ENCODE assay signal across 1 cellular context in the genomic region with DNA sequence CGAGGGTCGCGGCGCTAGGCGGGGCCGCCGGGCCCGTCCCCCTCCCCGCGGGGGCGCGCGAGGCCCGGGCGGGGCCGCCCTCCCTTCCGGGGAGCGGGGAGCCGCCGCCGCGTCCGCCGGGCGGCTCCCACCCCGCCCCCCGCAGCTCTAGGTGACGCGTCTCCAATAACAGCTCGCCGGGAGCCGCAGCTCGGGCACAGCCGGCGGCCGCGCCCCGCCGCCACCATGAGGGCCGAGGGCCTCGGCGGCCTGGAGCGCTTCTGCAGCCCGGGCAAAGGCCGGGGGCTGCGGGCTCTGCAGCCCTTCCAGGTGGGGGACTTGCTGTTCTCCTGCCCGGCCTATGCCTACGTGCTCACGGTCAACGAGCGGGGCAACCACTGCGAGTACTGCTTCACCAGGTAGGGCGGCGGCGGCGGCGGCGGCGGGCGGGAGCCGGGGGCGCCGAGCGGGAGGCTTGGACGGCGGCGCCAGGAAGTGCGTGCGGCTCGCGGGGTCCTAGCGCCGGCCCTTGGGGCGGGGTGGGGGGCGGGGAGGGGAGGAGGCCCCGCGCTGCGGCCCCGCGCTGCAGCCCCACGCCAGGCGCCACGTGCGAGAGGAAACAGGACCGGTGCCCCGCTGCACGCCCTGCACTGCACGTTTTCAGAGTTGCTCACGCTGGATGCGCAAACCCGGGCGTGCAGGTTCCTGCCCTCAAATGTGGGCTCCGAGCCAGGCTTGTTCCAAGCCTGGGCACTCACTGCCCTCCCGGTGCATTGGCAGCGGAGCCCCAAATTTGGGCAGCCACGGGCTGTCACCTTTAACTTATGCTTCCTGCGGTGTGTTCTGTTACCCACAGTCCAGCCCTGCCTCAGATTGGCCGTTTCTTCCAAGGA.
TF ChIP-seq lines count a peak whose summit lies in the region.

A gene with protein sequence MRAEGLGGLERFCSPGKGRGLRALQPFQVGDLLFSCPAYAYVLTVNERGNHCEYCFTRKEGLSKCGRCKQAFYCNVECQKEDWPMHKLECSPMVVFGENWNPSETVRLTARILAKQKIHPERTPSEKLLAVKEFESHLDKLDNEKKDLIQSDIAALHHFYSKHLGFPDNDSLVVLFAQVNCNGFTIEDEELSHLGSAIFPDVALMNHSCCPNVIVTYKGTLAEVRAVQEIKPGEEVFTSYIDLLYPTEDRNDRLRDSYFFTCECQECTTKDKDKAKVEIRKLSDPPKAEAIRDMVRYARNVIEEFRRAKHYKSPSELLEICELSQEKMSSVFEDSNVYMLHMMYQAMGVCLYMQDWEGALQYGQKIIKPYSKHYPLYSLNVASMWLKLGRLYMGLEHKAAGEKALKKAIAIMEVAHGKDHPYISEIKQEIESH (plus strand): TSS at position 130 of the 872 bp plus-strand sequence. CDS start 96 bp downstream, at position 226.

TF ChIP-seq in HEK293, 187 proteins besides CTCF, POLR2A, EP300 and RAD21 (continued from another document and continues in another):
- TF ChIP-seq GLI2 (tag by site-specific recombination; IDR thresholded peaks at IDR 0.05; ENCODE audit: borderline replicate concordance, low read depth) (no peak), ZNF544 (tag by site-specific recombination; IDR thresholded peaks at IDR 0.05) (no peak), ZNF157 (tag by site-specific recombination; IDR thresholded peaks at IDR 0.05) (no peak), ZNF248 (tag by site-specific recombination; IDR thresholded peaks at IDR 0.05) (no peak), WT1 (tag by site-specific recombination; IDR thresholded peaks at IDR 0.05) (peak; percentile 10; the same call in 1 of the 2 replicates), EGR2 (tag by site-specific recombination; IDR thresholded peaks at IDR 0.05; ENCODE audit: low read depth) (no peak), ZNF19 (tag by site-specific recombination; IDR thresholded peaks at IDR 0.05; ENCODE audit: low read depth) (no peak), KLF8 (tag by site-specific recombination; IDR thresholded peaks at IDR 0.05) (peak; percentile 55; the same call in 1 of the 2 replicates), ZNF585B (tag by site-specific recombination; IDR thresholded peaks at IDR 0.05) (no peak), ZNF174 (tag by site-specific recombination; IDR thresholded peaks at IDR 0.05) (no peak), OSR2 (tag by site-specific recombination; IDR thresholded peaks at IDR 0.05) (no peak), ZNF768 (tag by site-specific recombination; IDR thresholded peaks at IDR 0.05) (no peak), ZNF555 (tag by site-specific recombination; conservative IDR thresholded peaks at IDR 0.05) (no peak), ZNF23 (tag by site-specific recombination; IDR thresholded peaks at IDR 0.05; ENCODE audit: borderline replicate concordance) (no peak), ZSCAN23 (tag by site-specific recombination; IDR thresholded peaks at IDR 0.05) (no peak), ZNF48 (tag by site-specific recombination; IDR thresholded peaks at IDR 0.05) (no peak), ZNF623 (tag by site-specific recombination; IDR thresholded peaks at IDR 0.05) (no peak), ZNF24 (tag by site-specific recombination; IDR thresholded peaks at IDR 0.05) (no peak), ZNF571 (tag by site-specific recombination; IDR thresholded peaks at IDR 0.05) (no peak), ZNF266 (tag by site-specific recombination; IDR thresholded peaks at IDR 0.05; ENCODE audit: low read depth) (no peak), SETDB1 (IDR thresholded peaks at IDR 0.05; ENCODE audit: insufficient read length, low read length) (no peak), SALL2 (tag by site-specific recombination; IDR thresholded peaks at IDR 0.05; ENCODE audit: borderline replicate concordance) (no peak), FEZF1 (tag by site-specific recombination; IDR thresholded peaks at IDR 0.05) (no peak), ZNF621 (tag by site-specific recombination; IDR thresholded peaks at IDR 0.05) (no peak), SP7 (tag by site-specific recombination; IDR thresholded peaks at IDR 0.05) (0 out of 2 replicates have a peak, but pooled peaks have one; percentile 16), ZNF394 (tag by site-specific recombination; IDR thresholded peaks at IDR 0.05; ENCODE audit: borderline replicate concordance) (no peak), ZNF529 (tag by site-specific recombination; IDR thresholded peaks at IDR 0.05; ENCODE audit: insufficient replicate concordance) (no peak), HOXD13 (CRISPR knock-in tag; IDR thresholded peaks at IDR 0.05; ENCODE audit: borderline replicate concordance) (no peak), ZFP41 (tag by site-specific recombination; IDR thresholded peaks at IDR 0.05; ENCODE audit: borderline replicate concordance) (no peak), ZBTB20 (tag by site-specific recombination; IDR thresholded peaks at IDR 0.05) (peak; percentile 73; the same call in 1 of the 2 replicates), ZNF837 (tag by site-specific recombination; IDR thresholded peaks at IDR 0.05) (no peak), YY1 (tag by site-specific recombination; IDR thresholded peaks at IDR 0.05) (no peak; the same call in 1 of the 2 replicates), ZNF202 (tag by site-specific recombination; IDR thresholded peaks at IDR 0.05; ENCODE audit: borderline replicate concordance) (no peak), BCL11A (tag by site-specific recombination; IDR thresholded peaks at IDR 0.05; ENCODE audit: low read depth) (no peak), ZNF16 (tag by site-specific recombination; IDR thresholded peaks at IDR 0.05; ENCODE audit: low read depth) (no peak), SCRT2 (tag by site-specific recombination; IDR thresholded peaks at IDR 0.05) (no peak), ZNF302 (tag by site-specific recombination; IDR thresholded peaks at IDR 0.05; ENCODE audit: low read depth) (no peak), ZNF560 (tag by site-specific recombination; IDR thresholded peaks at IDR 0.05; ENCODE audit: borderline replicate concordance) (peak; percentile 62; the same call in 1 of the 2 replicates), ZFP69B (tag by site-specific recombination; IDR thresholded peaks at IDR 0.05) (no peak), ZSCAN16 (tag by site-specific recombination; IDR thresholded peaks at IDR 0.05) (no peak)
- TF ChIP-seq, protein P1, sequence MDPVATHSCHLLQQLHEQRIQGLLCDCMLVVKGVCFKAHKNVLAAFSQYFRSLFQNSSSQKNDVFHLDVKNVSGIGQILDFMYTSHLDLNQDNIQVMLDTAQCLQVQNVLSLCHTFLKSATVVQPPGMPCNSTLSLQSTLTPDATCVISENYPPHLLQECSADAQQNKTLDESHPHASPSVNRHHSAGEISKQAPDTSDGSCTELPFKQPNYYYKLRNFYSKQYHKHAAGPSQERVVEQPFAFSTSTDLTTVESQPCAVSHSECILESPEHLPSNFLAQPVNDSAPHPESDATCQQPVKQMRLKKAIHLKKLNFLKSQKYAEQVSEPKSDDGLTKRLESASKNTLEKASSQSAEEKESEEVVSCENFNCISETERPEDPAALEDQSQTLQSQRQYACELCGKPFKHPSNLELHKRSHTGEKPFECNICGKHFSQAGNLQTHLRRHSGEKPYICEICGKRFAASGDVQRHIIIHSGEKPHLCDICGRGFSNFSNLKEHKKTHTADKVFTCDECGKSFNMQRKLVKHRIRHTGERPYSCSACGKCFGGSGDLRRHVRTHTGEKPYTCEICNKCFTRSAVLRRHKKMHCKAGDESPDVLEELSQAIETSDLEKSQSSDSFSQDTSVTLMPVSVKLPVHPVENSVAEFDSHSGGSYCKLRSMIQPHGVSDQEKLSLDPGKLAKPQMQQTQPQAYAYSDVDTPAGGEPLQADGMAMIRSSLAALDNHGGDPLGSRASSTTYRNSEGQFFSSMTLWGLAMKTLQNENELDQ (tag by site-specific recombination; IDR thresholded peaks at IDR 0.05; ENCODE audit: low read depth), result no peak
- TF ChIP-seq, protein P2, sequence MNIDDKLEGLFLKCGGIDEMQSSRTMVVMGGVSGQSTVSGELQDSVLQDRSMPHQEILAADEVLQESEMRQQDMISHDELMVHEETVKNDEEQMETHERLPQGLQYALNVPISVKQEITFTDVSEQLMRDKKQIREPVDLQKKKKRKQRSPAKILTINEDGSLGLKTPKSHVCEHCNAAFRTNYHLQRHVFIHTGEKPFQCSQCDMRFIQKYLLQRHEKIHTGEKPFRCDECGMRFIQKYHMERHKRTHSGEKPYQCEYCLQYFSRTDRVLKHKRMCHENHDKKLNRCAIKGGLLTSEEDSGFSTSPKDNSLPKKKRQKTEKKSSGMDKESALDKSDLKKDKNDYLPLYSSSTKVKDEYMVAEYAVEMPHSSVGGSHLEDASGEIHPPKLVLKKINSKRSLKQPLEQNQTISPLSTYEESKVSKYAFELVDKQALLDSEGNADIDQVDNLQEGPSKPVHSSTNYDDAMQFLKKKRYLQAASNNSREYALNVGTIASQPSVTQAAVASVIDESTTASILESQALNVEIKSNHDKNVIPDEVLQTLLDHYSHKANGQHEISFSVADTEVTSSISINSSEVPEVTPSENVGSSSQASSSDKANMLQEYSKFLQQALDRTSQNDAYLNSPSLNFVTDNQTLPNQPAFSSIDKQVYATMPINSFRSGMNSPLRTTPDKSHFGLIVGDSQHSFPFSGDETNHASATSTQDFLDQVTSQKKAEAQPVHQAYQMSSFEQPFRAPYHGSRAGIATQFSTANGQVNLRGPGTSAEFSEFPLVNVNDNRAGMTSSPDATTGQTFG (tag by site-specific recombination; IDR thresholded peaks at IDR 0.05; ENCODE audit: borderline replicate concordance), result no peak
- TF ChIP-seq, protein P3, sequence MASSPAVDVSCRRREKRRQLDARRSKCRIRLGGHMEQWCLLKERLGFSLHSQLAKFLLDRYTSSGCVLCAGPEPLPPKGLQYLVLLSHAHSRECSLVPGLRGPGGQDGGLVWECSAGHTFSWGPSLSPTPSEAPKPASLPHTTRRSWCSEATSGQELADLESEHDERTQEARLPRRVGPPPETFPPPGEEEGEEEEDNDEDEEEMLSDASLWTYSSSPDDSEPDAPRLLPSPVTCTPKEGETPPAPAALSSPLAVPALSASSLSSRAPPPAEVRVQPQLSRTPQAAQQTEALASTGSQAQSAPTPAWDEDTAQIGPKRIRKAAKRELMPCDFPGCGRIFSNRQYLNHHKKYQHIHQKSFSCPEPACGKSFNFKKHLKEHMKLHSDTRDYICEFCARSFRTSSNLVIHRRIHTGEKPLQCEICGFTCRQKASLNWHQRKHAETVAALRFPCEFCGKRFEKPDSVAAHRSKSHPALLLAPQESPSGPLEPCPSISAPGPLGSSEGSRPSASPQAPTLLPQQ (tag by site-specific recombination; IDR thresholded peaks at IDR 0.05), result 0 out of 2 replicates have a peak, but pooled peaks have one; percentile 46
- TF ChIP-seq, protein P4, sequence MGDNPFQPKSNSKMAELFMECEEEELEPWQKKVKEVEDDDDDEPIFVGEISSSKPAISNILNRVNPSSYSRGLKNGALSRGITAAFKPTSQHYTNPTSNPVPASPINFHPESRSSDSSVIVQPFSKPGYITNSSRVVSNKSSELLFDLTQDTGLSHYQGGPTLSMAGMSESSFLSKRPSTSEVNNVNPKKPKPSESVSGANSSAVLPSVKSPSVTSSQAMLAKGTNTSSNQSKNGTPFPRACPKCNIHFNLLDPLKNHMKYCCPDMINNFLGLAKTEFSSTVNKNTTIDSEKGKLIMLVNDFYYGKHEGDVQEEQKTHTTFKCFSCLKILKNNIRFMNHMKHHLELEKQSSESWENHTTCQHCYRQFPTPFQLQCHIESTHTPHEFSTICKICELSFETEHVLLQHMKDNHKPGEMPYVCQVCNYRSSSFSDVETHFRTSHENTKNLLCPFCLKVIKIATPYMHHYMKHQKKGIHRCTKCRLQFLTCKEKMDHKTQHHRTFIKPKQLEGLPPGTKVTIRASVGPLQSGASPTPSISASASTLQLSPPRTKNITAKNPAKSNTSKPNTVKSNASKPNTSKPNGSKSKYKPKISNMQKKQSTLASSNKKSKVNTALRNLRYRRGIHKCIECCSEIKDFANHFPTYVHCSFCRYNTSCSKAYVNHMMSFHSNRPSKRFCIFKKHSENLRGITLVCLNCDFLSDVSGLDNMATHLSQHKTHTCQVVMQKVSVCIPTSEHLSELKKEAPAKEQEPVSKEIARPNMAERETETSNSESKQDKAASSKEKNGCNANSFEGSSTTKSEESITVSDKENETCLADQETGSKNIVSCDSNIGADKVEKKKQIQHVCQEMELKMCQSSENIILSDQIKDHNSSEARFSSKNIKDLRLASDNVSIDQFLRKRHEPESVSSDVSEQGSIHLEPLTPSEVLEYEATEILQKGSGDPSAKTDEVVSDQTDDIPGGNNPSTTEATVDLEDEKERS (tag by site-specific recombination; IDR thresholded peaks at IDR 0.05), result no peak
- TF ChIP-seq, protein P5, sequence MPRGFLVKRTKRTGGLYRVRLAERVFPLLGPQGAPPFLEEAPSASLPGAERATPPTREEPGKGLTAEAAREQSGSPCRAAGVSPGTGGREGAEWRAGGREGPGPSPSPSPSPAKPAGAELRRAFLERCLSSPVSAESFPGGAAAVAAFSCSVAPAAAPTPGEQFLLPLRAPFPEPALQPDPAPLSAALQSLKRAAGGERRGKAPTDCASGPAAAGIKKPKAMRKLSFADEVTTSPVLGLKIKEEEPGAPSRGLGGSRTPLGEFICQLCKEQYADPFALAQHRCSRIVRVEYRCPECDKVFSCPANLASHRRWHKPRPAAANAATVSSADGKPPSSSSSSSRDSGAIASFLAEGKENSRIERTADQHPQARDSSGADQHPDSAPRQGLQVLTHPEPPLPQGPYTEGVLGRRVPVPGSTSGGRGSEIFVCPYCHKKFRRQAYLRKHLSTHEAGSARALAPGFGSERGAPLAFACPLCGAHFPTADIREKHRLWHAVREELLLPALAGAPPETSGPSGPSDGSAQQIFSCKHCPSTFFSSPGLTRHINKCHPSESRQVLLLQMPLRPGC (tag by site-specific recombination; IDR thresholded peaks at IDR 0.05), result no peak
- TF ChIP-seq, protein P6, sequence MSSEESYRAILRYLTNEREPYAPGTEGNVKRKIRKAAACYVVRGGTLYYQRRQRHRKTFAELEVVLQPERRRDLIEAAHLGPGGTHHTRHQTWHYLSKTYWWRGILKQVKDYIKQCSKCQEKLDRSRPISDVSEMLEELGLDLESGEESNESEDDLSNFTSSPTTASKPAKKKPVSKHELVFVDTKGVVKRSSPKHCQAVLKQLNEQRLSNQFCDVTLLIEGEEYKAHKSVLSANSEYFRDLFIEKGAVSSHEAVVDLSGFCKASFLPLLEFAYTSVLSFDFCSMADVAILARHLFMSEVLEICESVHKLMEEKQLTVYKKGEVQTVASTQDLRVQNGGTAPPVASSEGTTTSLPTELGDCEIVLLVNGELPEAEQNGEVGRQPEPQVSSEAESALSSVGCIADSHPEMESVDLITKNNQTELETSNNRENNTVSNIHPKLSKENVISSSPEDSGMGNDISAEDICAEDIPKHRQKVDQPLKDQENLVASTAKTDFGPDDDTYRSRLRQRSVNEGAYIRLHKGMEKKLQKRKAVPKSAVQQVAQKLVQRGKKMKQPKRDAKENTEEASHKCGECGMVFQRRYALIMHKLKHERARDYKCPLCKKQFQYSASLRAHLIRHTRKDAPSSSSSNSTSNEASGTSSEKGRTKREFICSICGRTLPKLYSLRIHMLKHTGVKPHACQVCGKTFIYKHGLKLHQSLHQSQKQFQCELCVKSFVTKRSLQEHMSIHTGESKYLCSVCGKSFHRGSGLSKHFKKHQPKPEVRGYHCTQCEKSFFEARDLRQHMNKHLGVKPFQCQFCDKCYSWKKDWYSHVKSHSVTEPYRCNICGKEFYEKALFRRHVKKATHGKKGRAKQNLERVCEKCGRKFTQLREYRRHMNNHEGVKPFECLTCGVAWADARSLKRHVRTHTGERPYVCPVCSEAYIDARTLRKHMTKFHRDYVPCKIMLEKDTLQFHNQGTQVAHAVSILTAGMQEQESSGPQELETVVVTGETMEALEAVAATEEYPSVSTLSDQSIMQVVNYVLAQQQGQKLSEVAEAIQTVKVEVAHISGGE (tag by site-specific recombination; conservative IDR thresholded peaks at IDR 0.05; ENCODE audit: low read depth), result 0 out of 2 replicates have a peak, but pooled peaks have one; percentile 3
